ENCODE assay signal across 8 cellular contexts in the genomic region with DNA sequence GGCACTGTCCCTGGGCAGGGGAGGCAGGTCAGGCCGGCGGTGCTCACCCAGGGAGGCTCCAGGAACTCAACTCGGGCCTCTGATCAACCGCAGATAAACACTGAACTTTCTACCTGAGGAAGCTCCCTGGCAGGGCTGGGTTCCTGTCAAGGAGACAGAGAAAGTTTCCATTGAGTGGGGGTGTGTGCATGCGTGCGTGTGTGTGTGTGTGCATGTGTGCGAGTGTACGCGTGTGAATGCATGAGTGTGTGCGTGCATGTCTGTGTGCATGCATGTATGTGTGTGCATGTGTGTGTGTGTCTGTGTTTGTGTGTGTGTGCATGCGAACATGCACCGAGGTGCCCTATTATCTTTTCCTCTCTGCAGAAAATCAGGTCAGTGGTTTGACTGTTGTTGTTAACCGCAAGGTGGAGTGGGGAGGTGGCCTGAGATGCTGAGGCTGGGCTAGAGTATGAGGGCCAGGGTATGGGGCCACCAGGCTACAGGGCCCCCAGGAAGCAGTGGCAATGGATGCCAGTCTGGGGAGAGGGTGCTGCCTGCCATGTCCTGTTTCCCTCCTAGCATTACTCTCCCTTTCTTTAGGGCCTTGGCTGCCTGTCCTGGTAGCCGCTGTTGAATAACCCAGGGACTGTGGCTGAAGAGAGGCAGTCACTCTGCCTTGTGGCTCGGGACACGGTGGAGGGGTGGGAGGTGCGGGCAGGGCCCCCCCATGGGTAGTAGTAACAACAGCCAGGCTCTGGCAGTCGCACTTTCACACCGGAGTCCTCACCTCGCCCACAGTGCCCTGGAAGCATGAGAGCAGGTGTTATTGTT. TPM values are rescaled to one million over a fixed set of nuclear protein-coding genes. Genes with fewer than 3 reads are reported as not detected.
A peak's percentile ranks its signal among the peaks of the same experiment; 100 is the strongest.
DNase-seq lines count a peak whose midpoint lies in the region; ATAC-seq and TF ChIP-seq lines count a peak whose summit lies in the region.

No MANE protein-coding gene starts in this region.

- H3K4me2 ChIP-seq in BLaER1 treated with 17β-estradiol and CSF1 and Interleukin-3, amounts not matched to agents 10 nM and 100 nM = peak overlapping the region; percentile 54 to 88 (median 84)
- H3K4me2 ChIP-seq in MM.1S (ENCODE audit: low read depth, low read length) = no peak overlapping the region

- H2AFZ ChIP-seq in MM.1S (ENCODE audit: low read length) = no peak overlapping the region

- H3F3A ChIP-seq in MM.1S (ENCODE audit: insufficient read depth, low read length) = no peaks in the 10 kb centered on the region

- TF ChIP-seq CTCF in MM.1S (IDR thresholded peaks at IDR 0.05; ENCODE audit: low read length) = no peak

- peak; percentile 78 for DNase-seq in activated CD4-positive, alpha-beta T cell treated with anti-CD3 and anti-CD28 coated beads, Interleukin-2, amount 50 U/mL, for 1 hour
- DNase-seq in posterior vena cava (ENCODE audit: low spot score) (peak; percentile 80), NCI-H1092 (lab: John Stamatoyannopoulos, UW) (no peak), G401 (ENCODE audit: low spot score) (no peak), MM.1S (no peak)

- H3K79me2 ChIP-seq in MM.1S (ENCODE audit: low read length) = no peaks in the 10 kb centered on the region

- H3K9me2 ChIP-seq in MM.1S (replicated peaks; ENCODE audit: insufficient read depth, low read length) = no peaks in the 10 kb centered on the region

- H4K20me1 ChIP-seq in BLaER1 treated with 17β-estradiol and CSF1 and Interleukin-3, amounts not matched to agents 10 nM and 100 nM = no peaks in the 10 kb centered on the region
- no peaks in the 10 kb centered on the region for H4K20me1 ChIP-seq in MM.1S (ENCODE audit: insufficient read depth, low read length)

- H3K36me3 ChIP-seq in BLaER1 treated with 17β-estradiol and CSF1 and Interleukin-3, amounts not matched to agents 10 nM and 100 nM = no peaks in the 10 kb centered on the region
- no peaks in the 10 kb centered on the region for H3K36me3 ChIP-seq in MM.1S (replicated peaks; ENCODE audit: insufficient read depth, low read length)

- no peaks in the 10 kb centered on the region for H3K9me3 ChIP-seq in BLaER1 treated with 17β-estradiol and CSF1 and Interleukin-3, amounts not matched to agents 10 nM and 100 nM (replicated peaks in 1 of 11)
- H3K9me3 ChIP-seq in MM.1S (replicated peaks; ENCODE audit: insufficient read depth, low read length) = no peaks in the 10 kb centered on the region

- H3K4me1 ChIP-seq in BLaER1 treated with 17β-estradiol and CSF1 and Interleukin-3, amounts not matched to agents 10 nM and 100 nM = peaks cover 62 to 95% (median 89%) of the 10 kb centered on the region in 10 experiments
- no peaks in the 10 kb centered on the region for H3K4me1 ChIP-seq in MM.1S (ENCODE audit: low read length)

- H3K27me3 ChIP-seq in BLaER1 treated with 17β-estradiol and CSF1 and Interleukin-3, amounts not matched to agents 10 nM and 100 nM = no peaks in the 10 kb centered on the region
- peaks cover 8% of the 10 kb centered on the region for H3K27me3 ChIP-seq in MM.1S (replicated peaks; ENCODE audit: insufficient read depth, low read length)

- no peak for ATAC-seq in HG02970 (IDR thresholded peaks at IDR 0.05; ENCODE audit: low FRiP score, unreplicated experiment)

- H3K27ac ChIP-seq in BLaER1 treated with 17β-estradiol and CSF1 and Interleukin-3, amounts not matched to agents 10 nM and 100 nM = peak overlapping the region; percentile 68 to 80 (median 73); a peak in 21 of 22 replicates
- H3K27ac ChIP-seq in cingulate gyrus (ENCODE audit: low read depth, low read length) = peak overlapping the region; percentile 74
- H3K27ac ChIP-seq in MM.1S (ENCODE audit: low read length) = no peak overlapping the region

- in situ Hi-C loops in G401 (cut with HindIII; ENCODE audit: low sequenced_read_pairs) = no loop called here

- no peak overlapping the region for H3K4me3 ChIP-seq in BLaER1 treated with 17β-estradiol and CSF1 and Interleukin-3, amounts not matched to agents 10 nM and 100 nM
- H3K4me3 ChIP-seq in MM.1S (ENCODE audit: low read length) = no peak overlapping the region

- H3K9ac ChIP-seq in BLaER1 treated with 17β-estradiol and CSF1 and Interleukin-3, amounts not matched to agents 10 nM and 100 nM = peak overlapping the region in 8 of 11 experiments; percentile 34 to 78 (median 64); a peak in 8 of 22 replicates
- H3K9ac ChIP-seq in MM.1S (ENCODE audit: low read length) = no peak overlapping the region

- intact Hi-C loops in posterior vena cava (cut with DNase I) = no loop called here

RNA-seq across cellular contexts. Expression of a gene that starts 24.0 kb away (rescaled TPM):
- total RNA-seq in posterior vena cava = under 1 TPM; 0.46 to 0.62 TPM
- total RNA-seq in G401 (2014; rRNA removed; shearing (Covaris generic)) = not detected in 2 replicates

RNA-seq across cellular contexts. Expression of a gene that starts 39.8 kb away (rescaled TPM):
- under 1 TPM; 0.14 to 0.38 TPM for total RNA-seq in posterior vena cava
- not detected in 2 replicates for total RNA-seq in G401 (2014; rRNA removed; shearing (Covaris generic))

Comparison
In these comparisons a context has a peak if more than half of its experiments do, and no peak if none do; other contexts are left out.
1. DNase-seq: peak in activated CD4-positive, alpha-beta T cell treated with anti-CD3 and anti-CD28 coated beads, Interleukin-2, amount 50 U/mL, for 1 hour (single experiment) and posterior vena cava (single experiment); none in NCI-H1092 (single experiment), G401 (single experiment) and MM.1S (single experiment).